In the genomic region with DNA sequence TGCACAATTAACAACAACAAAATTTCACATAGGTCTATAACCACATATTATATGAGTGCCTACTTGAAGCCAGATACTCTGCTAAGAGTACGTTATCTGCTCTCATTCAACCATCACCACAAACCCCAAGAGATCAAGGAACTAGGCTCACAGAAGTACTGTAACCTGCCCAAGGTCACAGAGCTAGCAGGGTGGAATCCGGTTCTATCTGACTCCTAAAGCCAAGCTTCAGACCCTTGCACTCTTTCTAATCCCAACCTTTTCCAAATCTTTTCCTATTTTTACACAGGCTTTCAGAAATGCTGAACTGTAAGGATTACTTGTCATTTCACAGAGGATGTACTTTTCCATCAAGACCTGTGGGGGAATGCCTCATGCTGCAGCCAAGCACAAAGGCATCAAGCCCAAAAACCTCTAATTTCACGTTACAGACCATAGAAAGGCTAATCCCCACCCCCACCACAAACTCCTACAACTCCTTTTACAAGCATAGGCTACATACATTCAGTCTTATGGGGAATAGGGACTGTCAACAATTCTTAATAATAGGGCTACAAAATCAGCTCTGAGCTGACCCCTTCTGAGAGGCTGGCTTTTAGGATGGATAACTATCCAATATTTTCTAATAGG, we compare ENCODE assay signal across 8 cellular contexts. TPM values are rescaled to one million over a fixed set of nuclear protein-coding genes. Genes with fewer than 3 reads are reported as not detected.
A peak's percentile ranks its signal among the peaks of the same experiment; 100 is the strongest.
DNase-seq lines count a peak whose midpoint lies in the region; FAIRE-seq and TF ChIP-seq lines count a peak whose summit lies in the region.

No MANE protein-coding gene starts in this region.

- H3K4me1 Mint-ChIP-seq in Calu3 (ENCODE audit: low read depth, unreplicated experiment) = peaks cover 23% of the 10 kb centered on the region

- no peaks in the 10 kb centered on the region for H4K20me1 ChIP-seq in KMS-11 (ENCODE audit: insufficient read depth)

- peaks cover 25% of the 10 kb centered on the region for H3K79me2 ChIP-seq in KMS-11 (ENCODE audit: insufficient read depth, low read depth)

- FAIRE-seq in RCC 7860 (lab: Jason Lieb, UNC) = no peak

- peak overlapping the region; percentile 86 for H3K4me2 ChIP-seq in KMS-11

- DNase-seq in Calu3 (no peak), ascending aorta (ENCODE audit: low spot score in 2 of 2) (no peak), medulla oblongata (ENCODE audit: extremely low spot score) (peak; percentile 20), COLO829 (ENCODE audit: low spot score) (no peak), SW480 (ENCODE audit: low spot score) (no peak), nucleus accumbens (lab: John Stamatoyannopoulos, UW) (no peak), RCC 7860 (ENCODE audit: low spot score) (no peak)

- H3K36me3 Mint-ChIP-seq in Calu3 (ENCODE audit: insufficient read depth, unreplicated experiment) = peaks cover 32% of the 10 kb centered on the region

- H3K27me3 ChIP-seq in KMS-11 (ENCODE audit: insufficient read depth, low read depth) (no peaks in the 10 kb centered on the region), ascending aorta (no peaks in the 10 kb centered on the region)

- H3K27me3 Mint-ChIP-seq in Calu3 (ENCODE audit: unreplicated experiment) = no peaks in the 10 kb centered on the region

- H3K4me3 Mint-ChIP-seq in Calu3 (ENCODE audit: low read depth, unreplicated experiment) = peak overlapping the region; percentile 82

- no peaks in the 10 kb centered on the region for H3K9me3 Mint-ChIP-seq in Calu3 (ENCODE audit: low read depth, unreplicated experiment)

- no peak overlapping the region for H3K4me3 ChIP-seq in KMS-11 (IDR thresholded peaks at IDR 0.05; ENCODE audit: insufficient read depth, low read depth, low read length)
- H3K4me3 ChIP-seq in ascending aorta = peak overlapping the region; percentile 70 to 80

- peak overlapping the region; percentile 71; the same call in 1 of the 2 replicates for H3K9ac ChIP-seq in KMS-11

- H3K36me3 ChIP-seq in KMS-11 (ENCODE audit: insufficient read depth) (no peaks in the 10 kb centered on the region), ascending aorta (no peaks in the 10 kb centered on the region)

- peaks cover 24% of the 10 kb centered on the region for H3K4me1 ChIP-seq in KMS-11 (ENCODE audit: low read depth, poor library complexity, severe bottlenecking)
- H3K4me1 ChIP-seq in ascending aorta = peaks cover 0 to 3% of the 10 kb centered on the region in 2 donors

- H3K27ac ChIP-seq in KMS-11 (no peak overlapping the region), ascending aorta (peak overlapping the region; percentile 84 to 92)

- TSS peak; percentile 45 for BruUV-seq in Calu3 (replicated peaks; lab: Mats Ljungman, UMichigan)

- CTCF ChIA-PET in Calu3 (lab: Charles Lee) = no interaction called here

- TF ChIP-seq CTCF in Calu3 (IDR thresholded peaks at IDR 0.05; ENCODE audit: unreplicated experiment) (no peak), KMS-11 (conservative IDR thresholded peaks at IDR 0.05; ENCODE audit: low read depth, low read length) (no peak), ascending aorta (IDR thresholded peaks at IDR 0.05) (no peak)

- H3K27ac Mint-ChIP-seq in Calu3 (ENCODE audit: unreplicated experiment) = peak overlapping the region; percentile 73

- peak overlapping the region; percentile 86 for H2AFZ ChIP-seq in KMS-11 (ENCODE audit: low read depth)

- intact Hi-C loops in Calu3 (cut with micrococcal nuclease; ENCODE audit: unreplicated experiment) (no loop called here), ascending aorta (cut with DNase I) (no loop called here)

- no peaks in the 10 kb centered on the region for H3K9me3 ChIP-seq in ascending aorta

RNA-seq across cellular contexts. Expression of gene PRCP, which starts 0.9 kb away (rescaled TPM):
- total RNA-seq in Calu3 (2022) (22.0 and 22.7 TPM in 2 replicates), ascending aorta (151 TPM)

RNA-seq across cellular contexts. Expression of gene DDIAS, which starts 2.2 kb away (rescaled TPM):
- 10.9 and 14.1 TPM in 2 replicates for total RNA-seq in Calu3 (2022)
- 0.11 TPM for total RNA-seq in ascending aorta

Comparison
In these comparisons a context has a peak if more than half of its experiments do, and no peak if none do; other contexts are left out.
1. RNA of gene DDIAS, which starts 2.2 kb away (total RNA-seq): 10.9 to 14.1 TPM in Calu3; 0.11 TPM in ascending aorta (single experiment); every median in the first group is over 10 times any median in the second.